Comparison of ENCODE assay signal across 8 cellular contexts in genomic region chr11:122717264-122717867, GRCh38.
DNase-seq lines count a peak whose midpoint lies in the region; ATAC-seq and TF ChIP-seq lines count a peak whose summit lies in the region.

No MANE protein-coding gene starts in this region.

- no peaks in the 10 kb centered on the region for H3K36me3 ChIP-seq in CD8-positive, alpha-beta T cell (ENCODE audit: insufficient read depth, low read length)

- H3K4me1 Mint-ChIP-seq in CD8-positive, alpha-beta T cell (ENCODE audit: low read depth): peaks cover 80% of the 10 kb centered on the region
- H3K4me1 Mint-ChIP-seq in stimulated activated memory B cell treated with anti-CD40 and anti-IgM and Interleukin-4, amounts not matched to agents 10 μg/mL and 1 μg/mL and 100 μg/mL, for 72 hours: peaks cover 63% of the 10 kb centered on the region

- H3K9me3 Mint-ChIP-seq in CD8-positive, alpha-beta T cell: no peaks in the 10 kb centered on the region
- H3K9me3 Mint-ChIP-seq in stimulated activated memory B cell treated with anti-CD40 and anti-IgM and Interleukin-4, amounts not matched to agents 10 μg/mL and 1 μg/mL and 100 μg/mL, for 72 hours: no peaks in the 10 kb centered on the region

- no peaks in the 10 kb centered on the region for H3K27me3 ChIP-seq in CD8-positive, alpha-beta T cell (ENCODE audit: insufficient read depth, low read length)

- no peak overlapping the region for H3K4me3 ChIP-seq in CD8-positive, alpha-beta T cell (ENCODE audit: low read depth, low read length)

- peak overlapping the region; percentile 56 for H3K4me3 Mint-ChIP-seq in CD8-positive, alpha-beta T cell
- H3K4me3 Mint-ChIP-seq in stimulated activated memory B cell treated with anti-CD40 and anti-IgM and Interleukin-4, amounts not matched to agents 10 μg/mL and 1 μg/mL and 100 μg/mL, for 72 hours: no peak overlapping the region

- H3K36me3 Mint-ChIP-seq in CD8-positive, alpha-beta T cell: peaks cover 10% of the 10 kb centered on the region
- H3K36me3 Mint-ChIP-seq in stimulated activated memory B cell treated with anti-CD40 and anti-IgM and Interleukin-4, amounts not matched to agents 10 μg/mL and 1 μg/mL and 100 μg/mL, for 72 hours: no peaks in the 10 kb centered on the region

- POLR2A ChIA-PET in CD8-positive, alpha-beta T cell (lab: Charles Lee): interaction anchor here (0.6 to 1.8 kb wide), 3 partner anchors 20 to 1221 kb away, joined by 3 to 9 read pairs (median 3); no protein-coding TSS in a partner anchor

- no peaks in the 10 kb centered on the region for H3K27me3 Mint-ChIP-seq in CD8-positive, alpha-beta T cell (ENCODE audit: low read depth)
- H3K27me3 Mint-ChIP-seq in stimulated activated memory B cell treated with anti-CD40 and anti-IgM and Interleukin-4, amounts not matched to agents 10 μg/mL and 1 μg/mL and 100 μg/mL, for 72 hours: no peaks in the 10 kb centered on the region

- DNase-seq in CD8-positive, alpha-beta T cell: peak in 6 of 7 experiments; percentile 20 to 57 (median 36)
- peak; percentile 52 to 62 for DNase-seq in activated T-cell treated with anti-CD3 and anti-CD28 coated beads, Interleukin-2, amount 50 U/mL, for 48 hours
- DNase-seq in 8988T: no peak
- no peak for DNase-seq in NCI-H2029 treated with DMSO at 0.1 percent for 48 hours (lab: John Stamatoyannopoulos, UW)
- DNase-seq in effector CD8-positive, alpha-beta T cell (lab: John Stamatoyannopoulos, UW): no peak

- intact Hi-C loops in CD8-positive, alpha-beta T cell (cut with DNase I, micrococcal nuclease): loop anchor here in 1 of 2 experiments (2.0 kb wide), 2 partner anchors 21 to 37 kb away; no protein-coding TSS in a partner anchor

- ATAC-seq in CD8-positive, alpha-beta T cell: peak; percentile 61
- peak; percentile 84 for ATAC-seq in GM19395 (IDR thresholded peaks at IDR 0.05; ENCODE audit: unreplicated experiment)
- ATAC-seq in HG03354 (IDR thresholded peaks at IDR 0.05; ENCODE audit: poor library complexity, severe bottlenecking, unreplicated experiment): peak; percentile 85
- peak; percentile 93 for ATAC-seq in stimulated activated memory B cell treated with anti-CD40 and anti-IgM and Interleukin-4, amounts not matched to agents 10 μg/mL and 1 μg/mL and 100 μg/mL, for 72 hours

- no peak for TF ChIP-seq CTCF in CD8-positive, alpha-beta T cell (IDR thresholded peaks at IDR 0.05)

- CTCF ChIA-PET in CD8-positive, alpha-beta T cell (lab: Charles Lee): interaction anchor here (1.3 to 2.0 kb wide), 3 partner anchors 38 to 88 kb away, joined by 4 to 10 read pairs (median 5); no protein-coding TSS in a partner anchor

- H3K27ac ChIP-seq in CD8-positive, alpha-beta T cell (ENCODE audit: low read depth, low read length): peak overlapping the region; percentile 23

- peak overlapping the region; percentile 91 for H3K27ac Mint-ChIP-seq in CD8-positive, alpha-beta T cell
- peak overlapping the region; percentile 64 for H3K27ac Mint-ChIP-seq in stimulated activated memory B cell treated with anti-CD40 and anti-IgM and Interleukin-4, amounts not matched to agents 10 μg/mL and 1 μg/mL and 100 μg/mL, for 72 hours

- no peaks in the 10 kb centered on the region for H3K9me3 ChIP-seq in CD8-positive, alpha-beta T cell (ENCODE audit: low read length)

- peaks cover 69% of the 10 kb centered on the region for H3K4me1 ChIP-seq in CD8-positive, alpha-beta T cell (ENCODE audit: insufficient read depth, low read length)

Comparison
In these comparisons a context has a peak if more than half of its experiments do, and no peak if none do; other contexts are left out.
1. DNase-seq: peak in CD8-positive, alpha-beta T cell (6 of 7) and activated T-cell treated with anti-CD3 and anti-CD28 coated beads, Interleukin-2, amount 50 U/mL, for 48 hours (2 of 2); none in 8988T (single experiment), NCI-H2029 treated with DMSO at 0.1 percent for 48 hours (single experiment) and effector CD8-positive, alpha-beta T cell (single experiment).
2. Peak in every context shown above with its lines, with median percentiles within 50 percentile points of each other: ATAC-seq.